In the genomic region with DNA sequence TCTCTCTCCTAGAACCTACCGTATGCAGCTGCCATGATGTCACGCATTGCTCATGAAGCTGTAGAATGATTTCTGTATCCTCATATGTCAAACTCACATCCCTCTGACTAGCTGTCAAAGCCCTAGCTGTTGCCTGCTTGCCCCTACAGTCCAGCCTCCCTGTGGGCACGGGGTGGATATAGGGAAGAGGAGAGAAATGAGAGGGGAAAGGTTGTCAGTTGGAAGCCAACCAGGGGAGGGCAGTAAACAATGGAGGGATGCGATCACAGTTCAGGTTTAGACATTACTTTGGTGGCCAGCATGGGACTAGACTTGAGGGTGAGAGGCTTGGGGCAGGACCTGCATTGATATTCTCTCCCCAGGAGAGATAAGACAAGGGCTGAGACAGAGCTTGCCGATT, we compare ENCODE assay signal across 1 cellular context.
TF ChIP-seq lines count a peak whose summit lies in the region.

No MANE protein-coding gene starts in this region.

TF ChIP-seq in HepG2, 621 proteins besides CTCF, POLR2A, EP300 and RAD21:
- TF ChIP-seq, protein P1, sequence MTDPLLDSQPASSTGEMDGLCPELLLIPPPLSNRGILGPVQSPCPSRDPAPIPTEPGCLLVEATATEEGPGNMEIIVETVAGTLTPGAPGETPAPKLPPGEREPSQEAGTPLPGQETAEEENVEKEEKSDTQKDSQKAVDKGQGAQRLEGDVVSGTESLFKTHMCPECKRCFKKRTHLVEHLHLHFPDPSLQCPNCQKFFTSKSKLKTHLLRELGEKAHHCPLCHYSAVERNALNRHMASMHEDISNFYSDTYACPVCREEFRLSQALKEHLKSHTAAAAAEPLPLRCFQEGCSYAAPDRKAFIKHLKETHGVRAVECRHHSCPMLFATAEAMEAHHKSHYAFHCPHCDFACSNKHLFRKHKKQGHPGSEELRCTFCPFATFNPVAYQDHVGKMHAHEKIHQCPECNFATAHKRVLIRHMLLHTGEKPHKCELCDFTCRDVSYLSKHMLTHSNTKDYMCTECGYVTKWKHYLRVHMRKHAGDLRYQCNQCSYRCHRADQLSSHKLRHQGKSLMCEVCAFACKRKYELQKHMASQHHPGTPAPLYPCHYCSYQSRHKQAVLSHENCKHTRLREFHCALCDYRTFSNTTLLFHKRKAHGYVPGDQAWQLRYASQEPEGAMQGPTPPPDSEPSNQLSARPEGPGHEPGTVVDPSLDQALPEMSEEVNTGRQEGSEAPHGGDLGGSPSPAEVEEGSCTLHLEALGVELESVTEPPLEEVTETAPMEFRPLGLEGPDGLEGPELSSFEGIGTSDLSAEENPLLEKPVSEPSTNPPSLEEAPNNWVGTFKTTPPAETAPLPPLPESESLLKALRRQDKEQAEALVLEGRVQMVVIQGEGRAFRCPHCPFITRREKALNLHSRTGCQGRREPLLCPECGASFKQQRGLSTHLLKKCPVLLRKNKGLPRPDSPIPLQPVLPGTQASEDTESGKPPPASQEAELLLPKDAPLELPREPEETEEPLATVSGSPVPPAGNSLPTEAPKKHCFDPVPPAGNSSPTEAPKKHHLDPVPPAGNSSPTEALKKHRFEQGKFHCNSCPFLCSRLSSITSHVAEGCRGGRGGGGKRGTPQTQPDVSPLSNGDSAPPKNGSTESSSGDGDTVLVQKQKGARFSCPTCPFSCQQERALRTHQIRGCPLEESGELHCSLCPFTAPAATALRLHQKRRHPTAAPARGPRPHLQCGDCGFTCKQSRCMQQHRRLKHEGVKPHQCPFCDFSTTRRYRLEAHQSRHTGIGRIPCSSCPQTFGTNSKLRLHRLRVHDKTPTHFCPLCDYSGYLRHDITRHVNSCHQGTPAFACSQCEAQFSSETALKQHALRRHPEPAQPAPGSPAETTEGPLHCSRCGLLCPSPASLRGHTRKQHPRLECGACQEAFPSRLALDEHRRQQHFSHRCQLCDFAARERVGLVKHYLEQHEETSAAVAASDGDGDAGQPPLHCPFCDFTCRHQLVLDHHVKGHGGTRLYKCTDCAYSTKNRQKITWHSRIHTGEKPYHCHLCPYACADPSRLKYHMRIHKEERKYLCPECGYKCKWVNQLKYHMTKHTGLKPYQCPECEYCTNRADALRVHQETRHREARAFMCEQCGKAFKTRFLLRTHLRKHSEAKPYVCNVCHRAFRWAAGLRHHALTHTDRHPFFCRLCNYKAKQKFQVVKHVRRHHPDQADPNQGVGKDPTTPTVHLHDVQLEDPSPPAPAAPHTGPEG (CRISPR knock-in tag; IDR thresholded peaks at IDR 0.05) = no peak
- TF ChIP-seq ZNF562 (CRISPR knock-in tag; IDR thresholded peaks at IDR 0.05; ENCODE audit: borderline replicate concordance) (no peak), JUN (CRISPR knock-in tag; IDR thresholded peaks at IDR 0.05) (no peak), ZKSCAN1 (IDR thresholded peaks at IDR 0.05; ENCODE audit: low read length) (no peak), ZNF781 (CRISPR knock-in tag; IDR thresholded peaks at IDR 0.05; ENCODE audit: borderline replicate concordance, not compliant biosample characterization) (no peak), NRL (CRISPR knock-in tag; IDR thresholded peaks at IDR 0.05; ENCODE audit: borderline replicate concordance) (no peak), SMAD3 (CRISPR knock-in tag; IDR thresholded peaks at IDR 0.05) (no peak)
- TF ChIP-seq, protein P2, sequence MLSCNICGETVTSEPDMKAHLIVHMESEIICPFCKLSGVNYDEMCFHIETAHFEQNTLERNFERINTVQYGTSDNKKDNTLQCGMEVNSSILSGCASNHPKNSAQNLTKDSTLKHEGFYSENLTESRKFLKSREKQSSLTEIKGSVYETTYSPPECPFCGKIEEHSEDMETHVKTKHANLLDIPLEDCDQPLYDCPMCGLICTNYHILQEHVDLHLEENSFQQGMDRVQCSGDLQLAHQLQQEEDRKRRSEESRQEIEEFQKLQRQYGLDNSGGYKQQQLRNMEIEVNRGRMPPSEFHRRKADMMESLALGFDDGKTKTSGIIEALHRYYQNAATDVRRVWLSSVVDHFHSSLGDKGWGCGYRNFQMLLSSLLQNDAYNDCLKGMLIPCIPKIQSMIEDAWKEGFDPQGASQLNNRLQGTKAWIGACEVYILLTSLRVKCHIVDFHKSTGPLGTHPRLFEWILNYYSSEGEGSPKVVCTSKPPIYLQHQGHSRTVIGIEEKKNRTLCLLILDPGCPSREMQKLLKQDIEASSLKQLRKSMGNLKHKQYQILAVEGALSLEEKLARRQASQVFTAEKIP (CRISPR knock-in tag; IDR thresholded peaks at IDR 0.05; ENCODE audit: borderline replicate concordance) = no peak
- TF ChIP-seq, protein P3, sequence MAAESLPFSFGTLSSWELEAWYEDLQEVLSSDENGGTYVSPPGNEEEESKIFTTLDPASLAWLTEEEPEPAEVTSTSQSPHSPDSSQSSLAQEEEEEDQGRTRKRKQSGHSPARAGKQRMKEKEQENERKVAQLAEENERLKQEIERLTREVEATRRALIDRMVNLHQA (CRISPR knock-in tag; IDR thresholded peaks at IDR 0.05) = no peak
TF ChIP-seq in HepG2: peak in this region for 0.
